ENCODE assay signal across 8 cellular contexts in genomic region chr16:47523342-47524006, GRCh38.
DNase-seq lines count a peak whose midpoint lies in the region; ATAC-seq, FAIRE-seq and TF ChIP-seq lines count a peak whose summit lies in the region.

No MANE protein-coding gene starts in this region.

- no peak overlapping the region for H2AFZ ChIP-seq in osteoblast (ENCODE audit: low read length)

- H3K36me3 Mint-ChIP-seq in activated CD8-positive, alpha-beta T cell treated with anti-CD3 and anti-CD28 coated beads for 36 hours (ENCODE audit: low read depth), result peaks cover 15% of the 10 kb centered on the region
- H3K36me3 Mint-ChIP-seq in activated CD8-positive, alpha-beta T cell treated with anti-CD3 and anti-CD28 coated beads, Interleukin-2, amount 10 ng/mL, durations not matched to agents 7 days and 5 days (ENCODE audit: low read depth), result peaks cover 18% of the 10 kb centered on the region

- CTCF ChIA-PET in activated CD8-positive, alpha-beta T cell treated with anti-CD3 and anti-CD28 coated beads for 36 hours (lab: Charles Lee), result interaction anchor here (1.0 kb wide), 1 partner anchor 11 kb away, joined by 3 read pairs; no protein-coding TSS in a partner anchor
- CTCF ChIA-PET in activated CD8-positive, alpha-beta T cell treated with anti-CD3 and anti-CD28 coated beads, Interleukin-2, amount 10 ng/mL, durations not matched to agents 7 days and 5 days (lab: Charles Lee), result interaction anchor here (0.7 kb wide), 1 partner anchor 11 kb away, joined by 3 read pairs; no protein-coding TSS in a partner anchor

- no peak overlapping the region for H3K27ac Mint-ChIP-seq in activated CD8-positive, alpha-beta T cell treated with anti-CD3 and anti-CD28 coated beads for 36 hours
- H3K27ac Mint-ChIP-seq in activated CD8-positive, alpha-beta T cell treated with anti-CD3 and anti-CD28 coated beads, Interleukin-2, amount 10 ng/mL, durations not matched to agents 7 days and 5 days, result no peak overlapping the region

- H3K4me1 ChIP-seq in small intestine (ENCODE audit: control insufficient read depth in 2 of 2, insufficient read depth in 1 of 2, low read depth in 1 of 2, low read length in 1 of 2), result no peaks in the 10 kb centered on the region
- no peaks in the 10 kb centered on the region for H3K4me1 ChIP-seq in osteoblast (ENCODE audit: insufficient read depth, low read length)

- peak; percentile 45 for ATAC-seq in activated CD8-positive, alpha-beta T cell treated with anti-CD3 and anti-CD28 coated beads for 36 hours
- ATAC-seq in activated CD8-positive, alpha-beta T cell treated with anti-CD3 and anti-CD28 coated beads, Interleukin-2, amount 10 ng/mL, durations not matched to agents 7 days and 5 days, result no peak
- peak; percentile 95 for ATAC-seq in HG02970 (IDR thresholded peaks at IDR 0.05; ENCODE audit: low FRiP score, unreplicated experiment)

- DNase-seq in activated CD8-positive, alpha-beta T cell treated with anti-CD3 and anti-CD28 coated beads for 36 hours, result no peak
- DNase-seq in activated CD8-positive, alpha-beta T cell treated with anti-CD3 and anti-CD28 coated beads, Interleukin-2, amount 10 ng/mL, durations not matched to agents 7 days and 5 days, result no peak
- DNase-seq in RPMI8226 (peak; percentile 77), small intestine (peak; percentile 16), osteoblast (ENCODE audit: insufficient read length, low spot score, missing footprints) (no peak), NCI-H2029 treated with DMSO at 0.1 percent for 48 hours (lab: John Stamatoyannopoulos, UW) (no peak), NCI-H2107 treated with DMSO at 0.1 percent for 48 hours (lab: John Stamatoyannopoulos, UW; ENCODE audit: unreplicated experiment) (no peak)

- H3K79me2 ChIP-seq in osteoblast (ENCODE audit: insufficient read depth, low read length), result no peaks in the 10 kb centered on the region

- no peaks in the 10 kb centered on the region for H3K27me3 ChIP-seq in small intestine (ENCODE audit: control insufficient read depth in 2 of 2, insufficient read depth in 2 of 2, low read length in 2 of 2)
- no peaks in the 10 kb centered on the region for H3K27me3 ChIP-seq in osteoblast (ENCODE audit: insufficient read depth, low read length)

- no peaks in the 10 kb centered on the region for H3K27me3 Mint-ChIP-seq in activated CD8-positive, alpha-beta T cell treated with anti-CD3 and anti-CD28 coated beads for 36 hours
- H3K27me3 Mint-ChIP-seq in activated CD8-positive, alpha-beta T cell treated with anti-CD3 and anti-CD28 coated beads, Interleukin-2, amount 10 ng/mL, durations not matched to agents 7 days and 5 days (ENCODE audit: low read depth), result no peaks in the 10 kb centered on the region

- H3K4me1 Mint-ChIP-seq in activated CD8-positive, alpha-beta T cell treated with anti-CD3 and anti-CD28 coated beads for 36 hours (ENCODE audit: low read depth), result peaks cover 10% of the 10 kb centered on the region
- peaks cover 13% of the 10 kb centered on the region for H3K4me1 Mint-ChIP-seq in activated CD8-positive, alpha-beta T cell treated with anti-CD3 and anti-CD28 coated beads, Interleukin-2, amount 10 ng/mL, durations not matched to agents 7 days and 5 days (ENCODE audit: low read depth)

- no peak for FAIRE-seq in small intestine (lab: Jason Lieb, UNC)

- H3K27ac ChIP-seq in small intestine (ENCODE audit: low read depth in 1 of 2, low read length in 1 of 2) (no peak overlapping the region), osteoblast (ENCODE audit: low read depth, low read length) (no peak overlapping the region)

- no peak overlapping the region for H3K4me3 ChIP-seq in small intestine (ENCODE audit: low read depth in 1 of 2, low read length in 2 of 2)
- no peak overlapping the region for H3K4me3 ChIP-seq in osteoblast (ENCODE audit: insufficient read depth, low read length)

- no peak for TF ChIP-seq CTCF in activated CD8-positive, alpha-beta T cell treated with anti-CD3 and anti-CD28 coated beads for 36 hours (IDR thresholded peaks at IDR 0.05)
- no peak for TF ChIP-seq CTCF in osteoblast (IDR thresholded peaks at IDR 0.05; ENCODE audit: extremely low read depth, low read depth, low read length)

- no peaks in the 10 kb centered on the region for H4K20me1 ChIP-seq in osteoblast (ENCODE audit: insufficient read depth, low read length)

- no peak overlapping the region for H3K4me2 ChIP-seq in osteoblast (ENCODE audit: insufficient read depth, low read length)

- H3K4me3 Mint-ChIP-seq in activated CD8-positive, alpha-beta T cell treated with anti-CD3 and anti-CD28 coated beads for 36 hours, result no peak overlapping the region
- no peak overlapping the region for H3K4me3 Mint-ChIP-seq in activated CD8-positive, alpha-beta T cell treated with anti-CD3 and anti-CD28 coated beads, Interleukin-2, amount 10 ng/mL, durations not matched to agents 7 days and 5 days

- intact Hi-C loops in activated CD8-positive, alpha-beta T cell treated with anti-CD3 and anti-CD28 coated beads for 36 hours (cut with micrococcal nuclease), result no loop called here

- H3K36me3 ChIP-seq in small intestine (ENCODE audit: control insufficient read depth in 2 of 2, insufficient read depth in 2 of 2, low read length in 2 of 2) (peaks cover 0 to 1% of the 10 kb centered on the region in 2 donors), osteoblast (ENCODE audit: insufficient read depth, low read length) (no peaks in the 10 kb centered on the region)

- H3K9me3 Mint-ChIP-seq in activated CD8-positive, alpha-beta T cell treated with anti-CD3 and anti-CD28 coated beads for 36 hours, result peaks cover 1% of the 10 kb centered on the region
- H3K9me3 Mint-ChIP-seq in activated CD8-positive, alpha-beta T cell treated with anti-CD3 and anti-CD28 coated beads, Interleukin-2, amount 10 ng/mL, durations not matched to agents 7 days and 5 days (ENCODE audit: insufficient read depth), result no peaks in the 10 kb centered on the region

- H3K9me3 ChIP-seq in small intestine (ENCODE audit: control insufficient read depth, low read depth) (no peaks in the 10 kb centered on the region), osteoblast (ENCODE audit: low read depth, low read length) (no peaks in the 10 kb centered on the region)

- WGBS in small intestine, 3 donors, result 63 to 72% (median 67%) methylated on average over 2 of the region's 2 CpGs

- POLR2A ChIA-PET in activated CD8-positive, alpha-beta T cell treated with anti-CD3 and anti-CD28 coated beads for 36 hours (lab: Charles Lee), result no interaction called here
- POLR2A ChIA-PET in activated CD8-positive, alpha-beta T cell treated with anti-CD3 and anti-CD28 coated beads, Interleukin-2, amount 10 ng/mL, durations not matched to agents 7 days and 5 days (lab: Charles Lee), result no interaction called here

Comparison
In these comparisons a context has a peak if more than half of its experiments do, and no peak if none do; other contexts are left out.
1. DNase-seq: peak in RPMI8226 (single experiment) and small intestine (single experiment); none in activated CD8-positive, alpha-beta T cell treated with anti-CD3 and anti-CD28 coated beads for 36 hours (single experiment), activated CD8-positive, alpha-beta T cell treated with anti-CD3 and anti-CD28 coated beads, Interleukin-2, amount 10 ng/mL, durations not matched to agents 7 days and 5 days (single experiment), osteoblast (single experiment), NCI-H2029 treated with DMSO at 0.1 percent for 48 hours (single experiment) and NCI-H2107 treated with DMSO at 0.1 percent for 48 hours (single experiment).